Comparison of ENCODE assay signal across 24 cellular contexts in genomic region chr13:82976499-82976898, GRCh38.
A peak's percentile ranks its signal among the peaks of the same experiment; 100 is the strongest.
DNase-seq lines count a peak whose midpoint lies in the region; ATAC-seq, FAIRE-seq and TF ChIP-seq lines count a peak whose summit lies in the region.
"Had no signal": no experiment of that assay in that cellular context is flagged by ENCODE, and none has a peak within 500 bp of the region (broad histone marks: within the 10 kb centered on the region; RNA-seq: fewer than 3 reads in every experiment).

No MANE protein-coding gene starts in this region.

- FAIRE-seq in RCC 7860 (lab: Jason Lieb, UNC) = peak; percentile 39
- FAIRE-seq: bronchial epithelial cell, islet of Langerhans had no signal

- no peaks in the 10 kb centered on the region for H3K36me3 Mint-ChIP-seq in type B pancreatic cell
- H3K36me3 Mint-ChIP-seq in glutamatergic neuron (ENCODE audit: unreplicated experiment) = no peaks in the 10 kb centered on the region

- no peak for ATAC-seq in GM19328 (IDR thresholded peaks at IDR 0.05; ENCODE audit: unreplicated experiment)
- ATAC-seq: activated CD4-positive, CD25-positive, alpha-beta regulatory T cell treated with anti-CD3 and anti-CD28 coated beads, Interleukin-2, amount 50 U/mL, for 24 hours had no signal

- TF ChIP-seq CTCF in type B pancreatic cell (conservative IDR thresholded peaks at IDR 0.05) = peak; percentile 25
- TF ChIP-seq CTCF in glutamatergic neuron (IDR thresholded peaks at IDR 0.05; ENCODE audit: partially characterized antibody, unreplicated experiment) = no peak

- no peaks in the 10 kb centered on the region for H3K27me3 Mint-ChIP-seq in type B pancreatic cell
- H3K27me3 Mint-ChIP-seq in glutamatergic neuron (ENCODE audit: unreplicated experiment) = peaks cover 2% of the 10 kb centered on the region

- no peak overlapping the region for H3K27ac Mint-ChIP-seq in type B pancreatic cell
- H3K27ac Mint-ChIP-seq in glutamatergic neuron (ENCODE audit: unreplicated experiment) = no peak overlapping the region
- H3K27ac Mint-ChIP-seq: nephron progenitor cell had no signal

- H3K9me3 Mint-ChIP-seq in type B pancreatic cell (no peaks in the 10 kb centered on the region), glutamatergic neuron (ENCODE audit: unreplicated experiment) (no peaks in the 10 kb centered on the region)
- H3K9me3 Mint-ChIP-seq: nephron progenitor cell had no signal

- H3K4me3 Mint-ChIP-seq in type B pancreatic cell (no peak overlapping the region), glutamatergic neuron (ENCODE audit: unreplicated experiment) (no peak overlapping the region)
- H3K4me3 Mint-ChIP-seq: nephron progenitor cell had no signal

- DNase-seq in DMS 273 (lab: John Stamatoyannopoulos, UW; ENCODE audit: unreplicated experiment) (peak; percentile 0), DMS 273 treated with DMSO at 0.1 percent for 48 hours (lab: John Stamatoyannopoulos, UW) (no peak), RCC 7860 (ENCODE audit: low spot score) (no peak), fibroblast of peridontal ligament (ENCODE audit: extremely low read depth) (peak; percentile 6), type B pancreatic cell (ENCODE audit: extremely low spot score, unreplicated experiment) (no peak), HuH-7.5 (ENCODE audit: low spot score) (no peak), glutamatergic neuron (no peak)
- DNase-seq: 8988T; activated T-cell treated with anti-CD3 and anti-CD28 coated beads, Interleukin-2, amount 50 U/mL, for 1 hour; amniotic stem cell; BE2C; hippocampal formation; NCI-H1417 treated with DMSO at 0.1 percent for 48 hours; nephron progenitor cell; NK-92 treated with Interleukin-12 subunit alpha and Interleukin-12 subunit beta, amount 100 ng/mL, for 24 hours; RPMI8226; spleen; stimulated activated CD4-positive, alpha-beta T cell treated with anti-CD3 and anti-CD28 coated beads, Interleukin-4, amount 100 ng/mL, for 24 hours; stimulated activated naive CD4-positive, alpha-beta T cell treated with Interleukin-2 at 50 U/mL for 16 hours; T-helper 9 cell had no signal

- no peaks in the 10 kb centered on the region for H3K4me1 Mint-ChIP-seq in type B pancreatic cell (ENCODE audit: unreplicated experiment)
- peaks cover 4% of the 10 kb centered on the region for H3K4me1 Mint-ChIP-seq in glutamatergic neuron (ENCODE audit: low read depth, unreplicated experiment)
- H3K4me1 Mint-ChIP-seq: nephron progenitor cell had no signal

Comparison
In these comparisons a context has a peak if more than half of its experiments do, and no peak if none do; other contexts are left out.
1. DNase-seq: peak in DMS 273 (single experiment) and fibroblast of peridontal ligament (single experiment); none in DMS 273 treated with DMSO at 0.1 percent for 48 hours (single experiment), RCC 7860 (single experiment), type B pancreatic cell (single experiment), HuH-7.5 (single experiment) and glutamatergic neuron (single experiment).